6 cellular contexts compared by ENCODE assay signal in the genomic region with DNA sequence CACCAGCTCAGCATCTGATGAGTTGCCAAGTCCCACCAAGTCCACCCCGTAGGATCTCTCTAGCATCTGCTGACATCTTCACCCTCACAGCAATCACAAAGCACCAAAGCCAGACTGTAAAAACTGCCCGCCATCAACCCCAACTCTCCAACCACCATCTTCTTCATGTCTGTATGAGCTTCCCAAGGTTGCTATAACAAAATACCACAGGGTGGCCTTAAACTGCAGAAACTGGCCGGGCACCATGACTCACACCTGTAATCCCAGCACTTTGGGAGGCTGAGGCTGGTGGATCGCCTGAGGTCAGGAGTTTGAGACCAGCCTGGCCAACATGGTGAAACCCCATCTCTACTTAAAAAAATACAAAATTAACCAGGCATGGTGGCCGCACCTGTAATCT. TPM values are rescaled to one million over a fixed set of nuclear protein-coding genes. Genes with fewer than 3 reads are reported as not detected.
DNase-seq lines count a peak whose midpoint lies in the region; ATAC-seq, FAIRE-seq and TF ChIP-seq lines count a peak whose summit lies in the region.
"Not testable (repeated sequence)": the region's sequence is repeated elsewhere in the genome, so short reads cannot be mapped to it uniquely, and the experiment has no call there.
"Had no signal": no experiment of that assay in that cellular context is flagged by ENCODE, and none has a peak within 500 bp of the region (broad histone marks: within the 10 kb centered on the region; RNA-seq: fewer than 3 reads in every experiment).

No MANE protein-coding gene starts in this region.

- H3K4me3 ChIP-seq in astrocyte (ENCODE audit: insufficient read depth, low read depth, low read length); K562; HepG2 (replicated peaks in 1 of 3; ENCODE audit: insufficient read depth in 1 of 3, low read depth in 2 of 3, low read length in 3 of 3); trophoblast cell (ENCODE audit: low read depth, low read length): not testable (repeated sequence)

- not testable (repeated sequence) for H3K18ac ChIP-seq in trophoblast cell (ENCODE audit: low read length)

- not testable (repeated sequence) for TF ChIP-seq RAD21 in K562 (CRISPR knock-in tag; conservative IDR thresholded peaks at IDR 0.05 in 1 of 2, IDR thresholded peaks at IDR 0.05 in 1 of 2); HepG2 (CRISPR knock-in tag; IDR thresholded peaks at IDR 0.05)

- H3K27me3 ChIP-seq in astrocyte (ENCODE audit: insufficient read depth, low read length) (peaks cover 12% of the 10 kb centered on the region), K562 (ENCODE audit: control insufficient read depth in 2 of 2, insufficient read depth in 2 of 2, low read length in 2 of 2) (peaks cover 0 to 13% of the 10 kb centered on the region in 2 experiments; a peak in 2 of 5 replicates)
- not testable (repeated sequence) for H3K27me3 ChIP-seq in HepG2 (ENCODE audit: control insufficient read depth in 1 of 2, insufficient read depth in 2 of 2, low read length in 2 of 2); trophoblast cell (ENCODE audit: insufficient read depth, low read length)

- not testable (repeated sequence) for H3K4me1 Mint-ChIP-seq in astrocyte (ENCODE audit: low read depth, unreplicated experiment)

- POLR2A ChIA-PET in K562 (lab: Yijun Ruan, JAX), result interaction anchor here (0.6 kb wide), 1 partner anchor 888 kb away, joined by 3 read pairs; no protein-coding TSS in a partner anchor
- POLR2A ChIA-PET in HepG2 (lab: Yijun Ruan, JAX), result not testable (repeated sequence)

- not testable (repeated sequence) for H4K8ac ChIP-seq in trophoblast cell (ENCODE audit: low read depth, low read length)

- TF ChIP-seq POLR2A in K562 (conservative IDR thresholded peaks at IDR 0.05); HepG2 (IDR thresholded peaks at IDR 0.05; ENCODE audit: insufficient read depth in 1 of 2, low read depth in 2 of 2, low read length in 2 of 2): not testable (repeated sequence)

- H3K4me2 ChIP-seq in astrocyte (ENCODE audit: low read length); K562 (ENCODE audit: insufficient read depth, low read length); HepG2 (ENCODE audit: low read depth, low read length); trophoblast cell (ENCODE audit: low read length): not testable (repeated sequence)

- not testable (repeated sequence) for H4K12ac ChIP-seq in trophoblast cell (ENCODE audit: low read depth, low read length)

- not testable (repeated sequence) for H3K79me2 ChIP-seq in astrocyte (ENCODE audit: insufficient read depth, low read length); K562 (ENCODE audit: control insufficient read depth, insufficient read depth, low read length); HepG2 (ENCODE audit: insufficient read depth, low read length); trophoblast cell (ENCODE audit: control insufficient read depth, insufficient read depth, low read length, poor library complexity)

- not testable (repeated sequence) for H3K9ac ChIP-seq in astrocyte (ENCODE audit: low read length); K562 (ENCODE audit: insufficient read depth in 1 of 2, low read depth in 2 of 2, low read length in 2 of 2); HepG2 (ENCODE audit: insufficient read depth, low read depth, low read length)
- H3K9ac ChIP-seq in trophoblast cell (ENCODE audit: low read length), result peak overlapping the region; percentile 28

- not testable (repeated sequence) for H3K4me1 ChIP-seq in astrocyte (ENCODE audit: insufficient read depth, low read length); K562 (replicated peaks in 1 of 2; ENCODE audit: control insufficient read depth in 2 of 2, insufficient read depth in 2 of 2, low read length in 2 of 2); HepG2 (ENCODE audit: insufficient read depth, low read length); trophoblast cell (ENCODE audit: control insufficient read depth in 1 of 2, insufficient read depth in 2 of 2, low read length in 2 of 2)

- peaks cover 20% of the 10 kb centered on the region for H3K27me3 Mint-ChIP-seq in astrocyte (ENCODE audit: low read depth, unreplicated experiment)

- not testable (repeated sequence) for H3K36me3 ChIP-seq in astrocyte (ENCODE audit: insufficient read depth, low read length); K562 (ENCODE audit: control insufficient read depth, insufficient read depth, low read length); HepG2 (replicated peaks in 1 of 2; ENCODE audit: control insufficient read depth in 1 of 2, insufficient read depth in 2 of 2, low read length in 2 of 2); trophoblast cell (ENCODE audit: control insufficient read depth in 1 of 2, insufficient read depth in 2 of 2, low read length in 2 of 2)

- FAIRE-seq in astrocyte (lab: Jason Lieb, UNC); K562 (lab: Jason Lieb, UNC); HepG2 (lab: Jason Lieb, UNC): not testable (repeated sequence)

- peaks cover 16% of the 10 kb centered on the region for H3K9me3 Mint-ChIP-seq in astrocyte (ENCODE audit: unreplicated experiment)

- not testable (repeated sequence) for H3K79me1 ChIP-seq in trophoblast cell (ENCODE audit: low read length)

- H2BK12ac ChIP-seq in trophoblast cell (ENCODE audit: low read length), result not testable (repeated sequence)

- 10% methylated on average over 5 of the region's 5 CpGs for WGBS in K562 (ENCODE audit: insufficient coverage, low coverage, missing lambda C conversion rate)
- WGBS in HepG2 (ENCODE audit: low lambda C conversion rate), result 39% methylated on average over 5 of the region's 5 CpGs
- no CpG with 5 or more reads among the region's 5 CpGs for WGBS in trophoblast cell (ENCODE audit: extremely low coverage, insufficient coverage, insufficient read length)

- H2AK5ac ChIP-seq in trophoblast cell (ENCODE audit: low read length), result not testable (repeated sequence)

- H3K27ac ChIP-seq in astrocyte (ENCODE audit: low read depth, low read length); K562 (ENCODE audit: extremely low read depth, low read depth, low read length); HepG2 (ENCODE audit: extremely low read length, insufficient read depth, low read length); trophoblast cell (ENCODE audit: low read depth, low read length): not testable (repeated sequence)

- in situ Hi-C loops in K562 (cut with MboI), result not testable (repeated sequence)
- in situ Hi-C loops in HepG2 (cut with HindIII; ENCODE audit: extremely low pct_ligation_motif_present, low pct_unique_long_range_greater_than_20kb), result loop anchor here (25.0 kb wide), 1 partner anchor 575 kb away; no protein-coding TSS in a partner anchor

- H2BK120ac ChIP-seq in trophoblast cell (ENCODE audit: insufficient read depth, low read length, poor library complexity), result not testable (repeated sequence)

- H3K4ac ChIP-seq in trophoblast cell (ENCODE audit: low read depth, low read length), result not testable (repeated sequence)

- H3K9me3 ChIP-seq in astrocyte (ENCODE audit: insufficient read depth, low read depth, low read length); K562 (replicated peaks; ENCODE audit: control insufficient read depth, insufficient read depth, low read depth, low read length); HepG2 (ENCODE audit: low read length); trophoblast cell (ENCODE audit: insufficient read depth, low read depth, low read length): not testable (repeated sequence)

- not testable (repeated sequence) for BruUV-seq in K562 (replicated peaks; lab: Mats Ljungman, UMichigan); HepG2 (replicated peaks; lab: Mats Ljungman, UMichigan)

- TF ChIP-seq CTCF in astrocyte (IDR thresholded peaks at IDR 0.05; ENCODE audit: insufficient read depth, low read depth, low read length); K562 (IDR thresholded peaks at IDR 0.05 in 2 of 3, conservative IDR thresholded peaks at IDR 0.05 in 1 of 3; ENCODE audit: insufficient read depth in 2 of 3, low read depth in 1 of 3, low read length in 3 of 3); HepG2 (CRISPR knock-in tag; IDR thresholded peaks at IDR 0.05): not testable (repeated sequence)

- H4K91ac ChIP-seq in trophoblast cell (ENCODE audit: low read depth, low read length), result not testable (repeated sequence)

- TF ChIP-seq EP300 in K562 (IDR thresholded peaks at IDR 0.05; ENCODE audit: low read length); HepG2 (IDR thresholded peaks at IDR 0.05; ENCODE audit: low read depth in 2 of 2, low read length in 2 of 2); HepG2 (CRISPR knock-in tag; IDR thresholded peaks at IDR 0.05; ENCODE audit: borderline replicate concordance): not testable (repeated sequence)

- not testable (repeated sequence) for H4K20me1 ChIP-seq in astrocyte (ENCODE audit: insufficient read depth, low read length); K562 (replicated peaks; ENCODE audit: control insufficient read depth, insufficient read depth, low read length); HepG2 (ENCODE audit: insufficient read depth, low read length)

- not testable (repeated sequence) for H3K36me3 Mint-ChIP-seq in astrocyte (ENCODE audit: low read depth, unreplicated experiment)

- not testable (repeated sequence) for H3K23ac ChIP-seq in trophoblast cell (ENCODE audit: low read length)

- not testable (repeated sequence) for ATAC-seq in K562, HepG2

- not testable (repeated sequence) for DNase-seq in astrocyte (ENCODE audit: low read depth); K562 (ENCODE audit: extremely low read depth in 1 of 4, low spot score in 3 of 4); HepG2 (ENCODE audit: low spot score); trophoblast cell

- intact Hi-C loops in K562 (cut with micrococcal nuclease); HepG2 (cut with micrococcal nuclease; ENCODE audit: unreplicated experiment): not testable (repeated sequence)

- not testable (repeated sequence) for H2BK5ac ChIP-seq in trophoblast cell (ENCODE audit: low read depth, low read length, poor library complexity)

- H3K4me3 Mint-ChIP-seq in astrocyte (ENCODE audit: unreplicated experiment), result not testable (repeated sequence)

- not testable (repeated sequence) for H3K9me1 ChIP-seq in K562 (ENCODE audit: control insufficient read depth, insufficient read depth, low read length)

- not testable (repeated sequence) for H3K14ac ChIP-seq in trophoblast cell (ENCODE audit: low read length)

- not testable (repeated sequence) for H2AFZ ChIP-seq in astrocyte (ENCODE audit: low read depth, low read length); K562 (ENCODE audit: low read depth, low read length); HepG2 (ENCODE audit: low read length); trophoblast cell (ENCODE audit: insufficient read depth, low read length, poor library complexity)

- CTCF ChIA-PET in K562 (lab: Yijun Ruan, JAX; ENCODE audit: low intra/inter-chr PET ratio); HepG2 (lab: Yijun Ruan, JAX; ENCODE audit: low intra/inter-chr PET ratio, low total read pairs): not testable (repeated sequence)

- peak overlapping the region; percentile 19 for H3K27ac Mint-ChIP-seq in astrocyte (ENCODE audit: unreplicated experiment)

RNA-seq across cellular contexts. Expression of a gene that starts 25.3 kb away (rescaled TPM):
- 0.18 and 0.48 TPM in 2 replicates for total RNA-seq in astrocyte
- 0.81 and 1.3 TPM in 2 replicates for total RNA-seq in K562 (2011; cell fraction: chromatin; rRNA removed; ENCODE audit: low replicate concordance)
- total RNA-seq in K562 (2011; cell fraction: nucleolus; rRNA removed), result 0.33 and 1.4 TPM in 2 replicates
- 0.38 and 2.0 TPM in 2 replicates for total RNA-seq in K562 (2011; cell fraction: nucleoplasm; rRNA removed)
- total RNA-seq in K562 (2014; rRNA removed), result not detected in 2 replicates
- total RNA-seq in K562 (2014; rRNA removed; fragmentation: Illumina TruSeq; extraction: Trizol), result 0.07 and 0.26 TPM in 2 replicates
- not detected in 2 replicates for total RNA-seq in K562 (2015; rRNA removed; fragmentation: Illumina TruSeq; extraction: Trizol)
- total RNA-seq in K562 (2021), result 0.02 and 0.34 TPM in 2 replicates
- 0.07 and 0.54 TPM in 2 replicates for polyA plus RNA-seq in K562 (2011; rRNA removed)
- polyA plus RNA-seq in K562 (2011; cell fraction: cytosol; rRNA removed), result 0.40 TPM in 1 of 2 replicates, not detected in the other
- polyA plus RNA-seq in K562 (2011; cell fraction: nucleus; rRNA removed), result 0.21 and 0.40 TPM in 2 replicates
- polyA plus RNA-seq in K562 (2012), result 0.03 and 0.08 TPM in 2 replicates
- polyA plus RNA-seq in K562 (2014; fragmentation: Illumina TruSeq; extraction: Trizol), result 0.21 and 0.25 TPM in 2 replicates
- polyA plus RNA-seq in K562 (2014; fragmentation: Nextera tagmentation; extraction: Ambion mirVana), result not detected
- 0.24 TPM in 1 of 2 replicates, not detected in the other for polyA plus RNA-seq in K562 (2014; rRNA removed)
- 1.3 TPM in 1 of 2 replicates, not detected in the other for polyA minus RNA-seq in K562 (2011; rRNA and poly(A)+ RNA removed)
- not detected in 2 replicates for polyA minus RNA-seq in K562 (2011; cell fraction: cytosol; rRNA and poly(A)+ RNA removed)
- polyA minus RNA-seq in K562 (2011; cell fraction: nucleus; rRNA and poly(A)+ RNA removed), result not detected in 2 replicates
- 11.3 and 20.1 TPM in 2 replicates for total RNA-seq in HepG2 (2016; rRNA removed; fragmentation: Illumina TruSeq; extraction: Trizol)
- total RNA-seq in HepG2 (2016; cell fraction: cytosol; rRNA removed; fragmentation: Illumina TruSeq; extraction: Trizol; ENCODE audit: low read depth), result 23.5 and 27.5 TPM in 2 replicates
- 10.2 and 19.1 TPM in 2 replicates for total RNA-seq in HepG2 (2016; cell fraction: insoluble cytoplasmic fraction; rRNA removed; fragmentation: Illumina TruSeq; extraction: Trizol)
- 10.8 and 11.8 TPM in 2 replicates for total RNA-seq in HepG2 (2016; cell fraction: membrane; rRNA removed; fragmentation: Illumina TruSeq; extraction: Trizol)
- 16.5 and 19.2 TPM in 2 replicates for total RNA-seq in HepG2 (2016; cell fraction: nucleus; rRNA removed; fragmentation: Illumina TruSeq; extraction: Trizol)
- 4.5 and 8.2 TPM in 2 replicates for polyA plus RNA-seq in HepG2 (2011; rRNA removed)
- 6.4 and 7.7 TPM in 2 replicates for polyA plus RNA-seq in HepG2 (2011; cell fraction: cytosol; rRNA removed)
- polyA plus RNA-seq in HepG2 (2011; cell fraction: nucleus; rRNA removed), result 3.4 and 3.6 TPM in 2 replicates
- 3.2 and 7.8 TPM in 2 replicates for polyA plus RNA-seq in HepG2 (2012)
- polyA plus RNA-seq in HepG2 (2016; cell fraction: cytosol; fragmentation: Illumina TruSeq; extraction: Trizol; ENCODE audit: low read depth), result 1.3 and 1.8 TPM in 2 replicates
- 6.8 and 7.5 TPM in 2 replicates for polyA plus RNA-seq in HepG2 (2016; cell fraction: insoluble cytoplasmic fraction; fragmentation: Illumina TruSeq; extraction: Trizol; ENCODE audit: low read depth)
- 2.7 and 2.9 TPM in 2 replicates for polyA plus RNA-seq in HepG2 (2016; cell fraction: membrane; fragmentation: Illumina TruSeq; extraction: Trizol; ENCODE audit: low read depth)
- polyA plus RNA-seq in HepG2 (2016; cell fraction: nucleus; fragmentation: Illumina TruSeq; extraction: Trizol; ENCODE audit: insufficient read depth, low read depth), result 14.6 and 16.1 TPM in 2 replicates
- 43.8 TPM in 1 of 2 replicates, not detected in the other for polyA minus RNA-seq in HepG2 (2011; rRNA and poly(A)+ RNA removed; ENCODE audit: low replicate concordance)
- polyA minus RNA-seq in HepG2 (2011; cell fraction: cytosol; rRNA and poly(A)+ RNA removed), result 13.5 and 16.3 TPM in 2 replicates
- 10.4 and 11.1 TPM in 2 replicates for polyA minus RNA-seq in HepG2 (2011; cell fraction: nucleus; rRNA and poly(A)+ RNA removed)
- 2.0 and 2.4 TPM in 2 replicates for polyA plus RNA-seq in trophoblast cell (2013)
- polyA plus RNA-seq: AG04450, BJ had no signal
